9 cellular contexts compared by ENCODE assay signal in the genomic region with DNA sequence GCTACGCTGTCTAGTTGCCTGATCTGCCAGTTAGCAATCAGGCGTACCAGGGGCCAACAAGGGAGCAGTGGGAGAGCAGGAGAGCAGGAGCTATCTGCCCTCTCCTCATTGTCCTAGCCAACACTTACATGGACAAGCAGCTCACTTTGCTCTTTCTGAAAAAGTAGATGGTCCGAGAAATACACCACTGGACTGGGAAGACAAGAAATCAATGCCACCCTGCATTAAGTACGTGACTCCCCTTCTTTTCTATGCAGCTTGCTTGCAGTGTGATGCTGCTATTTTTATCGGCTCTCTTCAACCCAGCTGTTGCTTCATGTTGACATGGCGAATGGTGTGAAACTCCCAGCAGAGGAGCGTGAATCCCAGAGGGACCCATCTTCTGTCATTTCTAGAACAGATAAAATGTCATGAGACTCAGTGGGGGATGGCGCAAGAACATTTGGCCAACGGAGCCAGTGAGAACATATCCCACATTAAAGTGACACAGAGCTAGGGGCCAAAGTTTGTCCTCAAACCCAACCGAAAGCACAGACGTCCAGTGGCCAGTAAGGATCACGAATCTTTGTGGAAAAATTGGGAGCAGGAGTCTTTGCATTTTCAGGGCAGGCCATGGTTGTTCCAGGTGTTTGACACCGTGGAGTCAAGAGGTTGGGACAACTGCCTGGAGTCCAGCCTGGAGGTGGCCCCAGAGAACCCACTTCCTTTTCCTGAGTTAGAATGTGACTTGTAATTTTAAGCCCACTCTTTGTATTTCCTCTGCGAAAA. TPM values are rescaled to one million over a fixed set of nuclear protein-coding genes. Genes with fewer than 3 reads are reported as not detected.
A peak's percentile ranks its signal among the peaks of the same experiment; 100 is the strongest.
DNase-seq lines count a peak whose midpoint lies in the region; ATAC-seq and TF ChIP-seq lines count a peak whose summit lies in the region.
"Had no signal": no experiment of that assay in that cellular context is flagged by ENCODE, and none has a peak within 500 bp of the region (broad histone marks: within the 10 kb centered on the region; RNA-seq: fewer than 3 reads in every experiment).

No MANE protein-coding gene starts in this region.

- H3K27ac Mint-ChIP-seq in mesothelial cell of epicardium, result no peak overlapping the region

- H3K9me3 ChIP-seq in SK-N-MC (ENCODE audit: low read depth, low read length), result no peaks in the 10 kb centered on the region

- no peak for TF ChIP-seq CTCF in mesothelial cell of epicardium (IDR thresholded peaks at IDR 0.05; ENCODE audit: unreplicated experiment)

- H3K4me3 Mint-ChIP-seq in mesothelial cell of epicardium, result no peak overlapping the region

- H3K9ac ChIP-seq in SK-N-MC (ENCODE audit: insufficient read length), result no peak overlapping the region

- peak overlapping the region; percentile 1; the same call in 1 of the 2 replicates for H3K4me3 ChIP-seq in SK-N-MC

- H3K36me3 Mint-ChIP-seq in mesothelial cell of epicardium, result no peaks in the 10 kb centered on the region

- peaks cover 4% of the 10 kb centered on the region for H3K27me3 Mint-ChIP-seq in mesothelial cell of epicardium (ENCODE audit: low read depth)

- H3K4me1 Mint-ChIP-seq in mesothelial cell of epicardium, result peaks cover 10% of the 10 kb centered on the region

- peak overlapping the region; percentile 44; the same call in 1 of the 2 replicates for H3K27ac ChIP-seq in SK-N-MC

- no peaks in the 10 kb centered on the region for H3K9me3 Mint-ChIP-seq in mesothelial cell of epicardium

- H3K36me3 ChIP-seq in SK-N-MC (ENCODE audit: insufficient read depth, low read length), result no peaks in the 10 kb centered on the region

- ATAC-seq in GM18873 (IDR thresholded peaks at IDR 0.05; ENCODE audit: low FRiP score, unreplicated experiment) (peak; percentile 77), HG02840 (IDR thresholded peaks at IDR 0.05; ENCODE audit: low FRiP score, unreplicated experiment) (peak; percentile 83)
- ATAC-seq: Panc1 had no signal

- DNase-seq in SK-N-MC (ENCODE audit: low read depth, low spot score) (no peak), retina (peak; percentile 19), DMS53 (lab: John Stamatoyannopoulos, UW) (no peak), mesothelial cell of epicardium (ENCODE audit: low spot score in 2 of 2, unreplicated experiment in 2 of 2) (no peak), GM19240 (ENCODE audit: insufficient read length, low spot score) (no peak)
- DNase-seq in activated CD4-positive, alpha-beta T cell treated with anti-CD3 and anti-CD28 coated beads, Interleukin-2, amount 50 U/mL, for 48 hours, result no peak

RNA-seq across cellular contexts. Expression of a gene that starts 53.7 kb away (rescaled TPM):
- total RNA-seq in mesothelial cell of epicardium, result 35.4 to 39.1 TPM (median 36.0 TPM) in 3 replicates
